Comparison of ENCODE assay signal across 5 cellular contexts in the genomic region with DNA sequence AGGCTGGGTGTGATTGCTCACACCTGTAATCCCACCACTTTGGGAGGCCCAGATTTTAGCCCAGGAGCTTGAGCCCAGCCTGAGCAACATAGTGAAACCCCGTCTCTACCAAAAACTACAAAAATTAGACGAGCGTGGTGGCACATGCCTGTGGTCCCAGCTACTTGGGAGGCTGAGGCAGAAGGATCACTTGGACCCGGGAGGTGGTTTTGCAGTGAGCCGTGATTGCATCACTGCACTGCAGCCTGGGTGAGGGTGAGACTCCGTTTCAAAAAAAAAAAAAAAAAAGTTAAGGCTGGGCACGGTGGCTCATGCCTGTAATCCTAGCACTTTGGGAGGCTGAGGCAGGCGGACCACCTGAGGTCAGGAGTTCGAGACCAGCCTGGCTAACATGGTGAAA. TPM values are rescaled to one million over a fixed set of nuclear protein-coding genes. Genes with fewer than 3 reads are reported as not detected.
"Had no signal": no experiment of that assay in that cellular context is flagged by ENCODE, and none has a peak within 500 bp of the region (broad histone marks: within the 10 kb centered on the region; RNA-seq: fewer than 3 reads in every experiment).

No MANE protein-coding gene starts in this region.

RNA-seq across cellular contexts. Expression of a gene that starts 43.3 kb away (rescaled TPM):
- total RNA-seq: GM23248, H4, HFFc6, HT1080, IMR-90 had no signal
- polyA plus RNA-seq: GM23248, IMR-90 had no signal
